Comparison of ENCODE assay signal across 22 cellular contexts in genomic region chr3:138089091-138089490, GRCh38. TPM values are rescaled to one million over a fixed set of nuclear protein-coding genes. Genes with fewer than 3 reads are reported as not detected.
DNase-seq lines count a peak whose midpoint lies in the region; ATAC-seq, FAIRE-seq and TF ChIP-seq lines count a peak whose summit lies in the region.
"Had no signal": no experiment of that assay in that cellular context is flagged by ENCODE, and none has a peak within 500 bp of the region (broad histone marks: within the 10 kb centered on the region; RNA-seq: fewer than 3 reads in every experiment).

No MANE protein-coding gene starts in this region.

- in situ Hi-C loops in mammary epithelial cell (cut with MboI; ENCODE audit: low sequenced_read_pairs in 2 of 2) = no loop called here

- dilution Hi-C loops in mammary epithelial cell (cut with HindIII; ENCODE audit: low sequenced_read_pairs) = no loop called here

- POLR2A ChIA-PET in PC-3 (lab: Charles Lee; ENCODE audit: unreplicated experiment) = no interaction called here

- no peaks in the 10 kb centered on the region for H3K27me3 ChIP-seq in PC-3 (ENCODE audit: low read length)
- H3K27me3 ChIP-seq in mammary epithelial cell (ENCODE audit: insufficient read depth, low read length) = no peaks in the 10 kb centered on the region
- H3K27me3 ChIP-seq in foreskin keratinocyte = no peaks in the 10 kb centered on the region
- H3K27me3 ChIP-seq: SJSA1, vagina had no signal

- H3K27ac ChIP-seq in PC-3 (ENCODE audit: low read length) (peak overlapping the region; percentile 63), mammary epithelial cell (ENCODE audit: insufficient read depth, low read depth, low read length) (peak overlapping the region; percentile 56), foreskin keratinocyte (peak overlapping the region; percentile 36)
- H3K27ac ChIP-seq: SJSA1, vagina had no signal

- H3K9me3 ChIP-seq in PC-3 (ENCODE audit: low read length) = no peaks in the 10 kb centered on the region
- no peaks in the 10 kb centered on the region for H3K9me3 ChIP-seq in mammary epithelial cell (replicated peaks; ENCODE audit: insufficient read depth, low read length)
- H3K9me3 ChIP-seq: SJSA1, vagina had no signal

- H3F3A ChIP-seq in PC-3 (ENCODE audit: low read length, unreplicated experiment) = no peaks in the 10 kb centered on the region

- H2AFZ ChIP-seq in PC-3 (ENCODE audit: low read length) = no peak overlapping the region
- H2AFZ ChIP-seq in mammary epithelial cell (ENCODE audit: low read depth, low read length) = no peak overlapping the region

- CTCF ChIA-PET in PC-3 (lab: Charles Lee) = interaction anchor here (0.8 kb wide), 1 partner anchor 27 kb away, joined by 3 read pairs; the partner anchor contains the start of gene DZIP1L
- CTCF ChIA-PET in mammary epithelial cell (lab: Charles Lee; ENCODE audit: low non-redundant PET) = no interaction called here

- H3K79me2 ChIP-seq in PC-3 (ENCODE audit: low read length) (no peaks in the 10 kb centered on the region), mammary epithelial cell (ENCODE audit: insufficient read depth, low read length) (no peaks in the 10 kb centered on the region)

- H4K20me1 ChIP-seq in PC-3 (ENCODE audit: low read length) (no peaks in the 10 kb centered on the region), mammary epithelial cell (ENCODE audit: insufficient read depth, low read length) (no peaks in the 10 kb centered on the region)

- H3K36me3 ChIP-seq in PC-3 (ENCODE audit: low read depth, low read length) = no peaks in the 10 kb centered on the region
- H3K36me3 ChIP-seq in mammary epithelial cell (ENCODE audit: insufficient read depth, low read length) = peaks cover 13% of the 10 kb centered on the region

- intact Hi-C loops in PC-3 (cut with micrococcal nuclease) (no loop called here), mammary epithelial cell (cut with micrococcal nuclease) (no loop called here)

- DNase-seq in EH (ENCODE audit: low read depth) = peak; percentile 71
- DNase-seq in PC-3 = peak; percentile 81
- peak; percentile 91 for DNase-seq in mammary epithelial cell
- DNase-seq in foreskin keratinocyte = peak; percentile 70 to 90
- no peak for DNase-seq in urothelium cell line (ENCODE audit: low spot score)
- DNase-seq in NCI-H345 (lab: John Stamatoyannopoulos, UW) = no peak
- no peak for DNase-seq in NK-92 (lab: John Stamatoyannopoulos, UW; ENCODE audit: unreplicated experiment)
- DNase-seq: activated B cell treated with CpG ODN at 0.5 μM for 24 hours; activated CD8-positive, alpha-beta memory T cell treated with anti-CD3 and anti-CD28 coated beads for 24 hours; activated naive CD8-positive, alpha-beta T cell treated with anti-CD3 and anti-CD28 coated beads, Interleukin-2, amount 10 ng/mL, durations not matched to agents 7 days and 5 days; DND-41; MV-4-11; NCI-H2029; NCI-H510A had no signal

- H3K4me1 ChIP-seq in PC-3 (ENCODE audit: insufficient read depth, low read length) (peaks cover 22% of the 10 kb centered on the region), mammary epithelial cell (ENCODE audit: insufficient read depth, low read length) (peaks cover 10% of the 10 kb centered on the region), foreskin keratinocyte (peaks cover 14% of the 10 kb centered on the region)
- H3K4me1 ChIP-seq: vagina had no signal

- no peak overlapping the region for H3K4me3 ChIP-seq in PC-3 (ENCODE audit: low read length)
- no peak overlapping the region for H3K4me3 ChIP-seq in mammary epithelial cell (replicated peaks in 1 of 3; ENCODE audit: insufficient read depth in 1 of 3, low read depth in 2 of 3, low read length in 3 of 3)
- H3K4me3 ChIP-seq: K562, SJSA1, vagina had no signal

- H3K9ac ChIP-seq in PC-3 (ENCODE audit: low read length) (peak overlapping the region; percentile 17; the same call in 1 of the 2 replicates), mammary epithelial cell (ENCODE audit: insufficient read depth, low read length) (peak overlapping the region; percentile 28)

- BruUV-seq in PC-3 (replicated peaks; lab: Mats Ljungman, UMichigan) (no TSS peak), mammary epithelial cell (replicated peaks; lab: Mats Ljungman, UMichigan) (no TSS peak)

- H3K9me2 ChIP-seq in PC-3 (replicated peaks; ENCODE audit: low read length) = no peaks in the 10 kb centered on the region

- ATAC-seq in PC-3 = peak; percentile 86
- peak; percentile 100 for ATAC-seq in foreskin keratinocyte
- ATAC-seq in HG02884 (IDR thresholded peaks at IDR 0.05; ENCODE audit: unreplicated experiment) = no peak
- ATAC-seq: K562, sciatic nerve had no signal

- WGBS in mammary epithelial cell (ENCODE audit: low coverage, missing lambda C conversion rate) = 29% methylated on average over 3 of the region's 3 CpGs

- peak overlapping the region; percentile 46 for H3K4me2 ChIP-seq in PC-3 (ENCODE audit: low read length)
- H3K4me2 ChIP-seq in mammary epithelial cell (ENCODE audit: insufficient read depth, low read depth, low read length) = peak overlapping the region; percentile 17

- FAIRE-seq in urothelium cell line (lab: Jason Lieb, UNC) = no peak
- FAIRE-seq: K562 had no signal

- TF ChIP-seq CTCF in PC-3 (conservative IDR thresholded peaks at IDR 0.05; ENCODE audit: low read depth, low read length) = no peak
- TF ChIP-seq CTCF in mammary epithelial cell (conservative IDR thresholded peaks at IDR 0.05 in 1 of 2, IDR thresholded peaks at IDR 0.05 in 1 of 2; ENCODE audit: extremely low read depth in 1 of 2, insufficient read depth in 1 of 2, low read depth in 1 of 2, low read length in 2 of 2) = no peak
- TF ChIP-seq CTCF in foreskin keratinocyte (conservative IDR thresholded peaks at IDR 0.05) = no peak

RNA-seq across cellular contexts. Expression of gene DZIP1L, which starts 26.3 kb away (rescaled TPM):
- 3.8 and 4.9 TPM in 2 replicates for total RNA-seq in PC-3 (2014; rRNA removed)
- total RNA-seq in mammary epithelial cell = 10 to 100 TPM; 13.7 to 16.0 TPM
- 3.4 TPM for polyA plus RNA-seq in mammary epithelial cell
- polyA minus RNA-seq in mammary epithelial cell = not detected
- total RNA-seq in foreskin keratinocyte = 5.0 and 7.6 TPM in 2 replicates
- polyA plus RNA-seq in foreskin keratinocyte = 1.7 and 2.0 TPM in 2 replicates
- total RNA-seq: activated B cell treated with CpG ODN at 0.5 μM for 24 hours; T-helper 2 cell treated with Interferon-gamma antibody and Interleukin-4, amounts not matched to agents 100 ng/mL and 5 ng/mL, for 36 hours had no signal

RNA-seq across cellular contexts. Expression of gene A4GNT, which starts 43.1 kb away (rescaled TPM):
- total RNA-seq in PC-3 (2014; rRNA removed) (not detected in 2 replicates), mammary epithelial cell (not detected), foreskin keratinocyte (not detected in 2 replicates)
- polyA plus RNA-seq in mammary epithelial cell (not detected), foreskin keratinocyte (not detected in 2 replicates)
- polyA minus RNA-seq in mammary epithelial cell = not detected
- total RNA-seq: activated B cell treated with CpG ODN at 0.5 μM for 24 hours; activated naive CD8-positive, alpha-beta T cell treated with anti-CD3 and anti-CD28 coated beads, Interleukin-2, amount 10 ng/mL, durations not matched to agents 7 days and 5 days; H4; K562; sciatic nerve; SJSA1; subcutaneous adipose tissue; T-helper 2 cell treated with Interferon-gamma antibody and Interleukin-4, amounts not matched to agents 100 ng/mL and 5 ng/mL, for 36 hours; vagina had no signal
- polyA plus RNA-seq: K562 had no signal

Comparison
In these comparisons a context has a peak if more than half of its experiments do, and no peak if none do; other contexts are left out.
1. DNase-seq: peak in EH (single experiment), PC-3 (single experiment), mammary epithelial cell (single experiment) and foreskin keratinocyte (2 of 2); none in urothelium cell line (single experiment), NCI-H345 (single experiment) and NK-92 (single experiment).
2. Peak in every context shown above with its lines, with median percentiles within 50 percentile points of each other: H3K27ac ChIP-seq.